22 cellular contexts compared by ENCODE assay signal in the genomic region with DNA sequence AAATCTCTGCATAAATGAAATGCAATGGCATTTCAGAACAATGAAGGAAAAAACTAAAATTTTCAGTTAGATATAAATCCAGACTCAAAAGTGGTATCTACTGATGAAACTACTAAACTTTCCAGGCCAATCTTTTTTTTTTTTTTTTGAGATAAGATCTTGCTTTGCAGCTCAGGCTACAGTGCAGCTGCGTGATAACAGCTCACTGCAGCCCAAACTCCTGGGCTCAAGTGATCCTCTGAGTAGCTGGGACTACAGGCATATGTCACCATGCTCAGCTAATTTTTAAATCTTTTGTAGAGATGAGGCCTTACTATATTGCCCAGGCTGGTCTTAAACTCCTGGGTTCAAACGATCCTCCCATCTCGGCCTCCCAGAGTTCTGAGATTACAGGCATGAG.
DNase-seq lines count a peak whose midpoint lies in the region; ATAC-seq lines count a peak whose summit lies in the region.
"Had no signal": no experiment of that assay in that cellular context is flagged by ENCODE, and none has a peak within 500 bp of the region (broad histone marks: within the 10 kb centered on the region; RNA-seq: fewer than 3 reads in every experiment).

No MANE protein-coding gene starts in this region.

- no peaks in the 10 kb centered on the region for H3K27me3 Mint-ChIP-seq in natural killer cell treated with Interleukin-12 subunit alpha and Interleukin-12 subunit beta and Interleukin-15 and Interleukin-18, amount 100 ng/mL, for 72 hours
- H3K27me3 Mint-ChIP-seq: B cell; CD4-positive, alpha-beta T cell had no signal

- no peak for ATAC-seq in GM21381 (IDR thresholded peaks at IDR 0.05; ENCODE audit: unreplicated experiment)
- ATAC-seq in natural killer cell treated with Interleukin-12 subunit alpha and Interleukin-12 subunit beta and Interleukin-15 and Interleukin-18, amount 100 ng/mL, for 72 hours, result no peak
- no peak for ATAC-seq in sciatic nerve
- ATAC-seq: A549; CD8-positive, alpha-beta T cell; GM12878 had no signal

- peaks cover 6% of the 10 kb centered on the region for H3K36me3 Mint-ChIP-seq in natural killer cell treated with Interleukin-12 subunit alpha and Interleukin-12 subunit beta and Interleukin-15 and Interleukin-18, amount 100 ng/mL, for 72 hours
- H3K36me3 Mint-ChIP-seq: CD8-positive, alpha-beta T cell had no signal

- intact Hi-C loops in sciatic nerve (cut with DNase I), result no loop called here

- in situ Hi-C loops in KBM-7 (cut with MboI; ENCODE audit: low pct_unique_long_range_greater_than_20kb, low sequenced_read_pairs), result no loop called here

- H3K9me3 Mint-ChIP-seq in natural killer cell treated with Interleukin-12 subunit alpha and Interleukin-12 subunit beta and Interleukin-15 and Interleukin-18, amount 100 ng/mL, for 72 hours, result peaks cover 24% of the 10 kb centered on the region

- no peaks in the 10 kb centered on the region for H3K4me1 Mint-ChIP-seq in natural killer cell treated with Interleukin-12 subunit alpha and Interleukin-12 subunit beta and Interleukin-15 and Interleukin-18, amount 100 ng/mL, for 72 hours (ENCODE audit: low read depth in 2 of 2)
- H3K4me1 Mint-ChIP-seq: B cell had no signal

- no peak overlapping the region for H3K27ac Mint-ChIP-seq in natural killer cell treated with Interleukin-12 subunit alpha and Interleukin-12 subunit beta and Interleukin-15 and Interleukin-18, amount 100 ng/mL, for 72 hours
- H3K27ac Mint-ChIP-seq: B cell; CD4-positive, alpha-beta T cell; CD8-positive, alpha-beta T cell had no signal

- no peak overlapping the region for H3K4me3 Mint-ChIP-seq in natural killer cell treated with Interleukin-12 subunit alpha and Interleukin-12 subunit beta and Interleukin-15 and Interleukin-18, amount 100 ng/mL, for 72 hours
- H3K4me3 Mint-ChIP-seq: B cell; CD4-positive, alpha-beta T cell; CD8-positive, alpha-beta T cell had no signal

- DNase-seq in CMK (ENCODE audit: low read depth) (peak; percentile 4), KBM-7 (peak; percentile 2), SK-N-DZ (ENCODE audit: low spot score) (peak; percentile 61), islet precursor cell (peak; percentile 58), sciatic nerve (ENCODE audit: low spot score) (no peak)
- no peak for DNase-seq in natural killer cell treated with Interleukin-12 subunit alpha and Interleukin-12 subunit beta and Interleukin-15 and Interleukin-18, amount 100 ng/mL, for 72 hours (ENCODE audit: low spot score)
- DNase-seq in activated CD4-positive, alpha-beta T cell treated with anti-CD3 and anti-CD28 coated beads, Interleukin-2, amount 50 U/mL, for 48 hours, result no peak
- DNase-seq: AML-193; CD4-positive, alpha-beta T cell; CD8-positive, alpha-beta T cell; COR-L47; DMS 273 treated with DMSO at 0.1 percent for 48 hours; DMS153; DMS53; DMS79; DND-41; EL; GDM1 had no signal

Comparison
In these comparisons a context has a peak if more than half of its experiments do, and no peak if none do; other contexts are left out.
1. DNase-seq: peak in CMK (single experiment), KBM-7 (single experiment), SK-N-DZ (single experiment) and islet precursor cell (single experiment); none in natural killer cell treated with Interleukin-12 subunit alpha and Interleukin-12 subunit beta and Interleukin-15 and Interleukin-18, amount 100 ng/mL, for 72 hours (single experiment), sciatic nerve (single experiment) and activated CD4-positive, alpha-beta T cell treated with anti-CD3 and anti-CD28 coated beads, Interleukin-2, amount 50 U/mL, for 48 hours (0 of 2).